ENCODE assay signal across 16 cellular contexts in genomic region chr1:111462368-111463028, GRCh38. TPM values are rescaled to one million over a fixed set of nuclear protein-coding genes. Genes with fewer than 3 reads are reported as not detected.
"Had no signal": no experiment of that assay in that cellular context is flagged by ENCODE, and none has a peak within 500 bp of the region (broad histone marks: within the 10 kb centered on the region; RNA-seq: fewer than 3 reads in every experiment).

No MANE protein-coding gene starts in this region.

- H3K27me3 ChIP-seq: brain microvascular endothelial cell, dorsolateral prefrontal cortex, esophagus squamous epithelium, foreskin keratinocyte, ovary, transverse colon had no signal

- H3K36me3 ChIP-seq: ovary had no signal

- ATAC-seq: left colon; mucosa of descending colon; stimulated activated memory B cell treated with anti-CD40 and anti-IgM and Interleukin-4, amounts not matched to agents 10 μg/mL and 1 μg/mL and 100 μg/mL, for 72 hours had no signal

- H3K27ac ChIP-seq: brain microvascular endothelial cell, dorsolateral prefrontal cortex, foreskin keratinocyte, ovary had no signal

- DNase-seq: activated CD4-positive, alpha-beta T cell treated with anti-CD3 and anti-CD28 coated beads, Interleukin-2, amount 50 U/mL, for 1 hour; activated T-cell treated with anti-CD3 and anti-CD28 coated beads for 4 hours; brain microvascular endothelial cell; dorsolateral prefrontal cortex; esophagus squamous epithelium; left colon; mammary epithelial cell; mucosa of descending colon; ovary; retina; transverse colon had no signal

- H3K4me1 ChIP-seq: foreskin keratinocyte, transverse colon had no signal

- H3K9me3 ChIP-seq: esophagus squamous epithelium, mucosa of descending colon, ovary, transverse colon had no signal

- H3K4me3 ChIP-seq: dorsolateral prefrontal cortex, esophagus squamous epithelium, mucosa of descending colon, ovary, transverse colon had no signal

RNA-seq across cellular contexts. Expression of gene ADORA3, which starts 40.9 kb away (rescaled TPM):
- total RNA-seq: activated CD8-positive, alpha-beta memory T cell treated with anti-CD3 and anti-CD28 coated beads for 36 hours; activated T-helper 2 cell treated with anti-CD3 and anti-CD28 coated beads, Interferon-gamma antibody, Interleukin-2, Interleukin-4, amounts not matched to agents 10 μg/mL and 5 μg/mL and 100 μg/mL, durations not matched to agents 14 hours and 24 hours and 36 hours; foreskin keratinocyte; mammary epithelial cell; neural crest cell had no signal
- polyA plus RNA-seq: foreskin keratinocyte, mammary epithelial cell had no signal
